Comparison of ENCODE assay signal across 9 cellular contexts in genomic region chr11:72111300-72111699, GRCh38. TPM values are rescaled to one million over a fixed set of nuclear protein-coding genes. Genes with fewer than 3 reads are reported as not detected.
A peak's percentile ranks its signal among the peaks of the same experiment; 100 is the strongest.
DNase-seq lines count a peak whose midpoint lies in the region; ATAC-seq and TF ChIP-seq lines count a peak whose summit lies in the region.
"Had no signal": no experiment of that assay in that cellular context is flagged by ENCODE, and none has a peak within 500 bp of the region (broad histone marks: within the 10 kb centered on the region; RNA-seq: fewer than 3 reads in every experiment).

No MANE protein-coding gene starts in this region.

- H3K36me3 ChIP-seq in Loucy (ENCODE audit: insufficient read depth, low read length) (no peaks in the 10 kb centered on the region), neural cell (ENCODE audit: insufficient read depth, low read length) (no peaks in the 10 kb centered on the region)

- no peak for TF ChIP-seq EP300 in neural cell (conservative IDR thresholded peaks at IDR 0.05; ENCODE audit: poor library complexity, severe bottlenecking)

- H3K4me3 ChIP-seq in AG09309 (ENCODE audit: control insufficient read depth, low read depth, low read length) (peak overlapping the region; percentile 76; the same call in 1 of the 2 replicates), Loucy (ENCODE audit: low read length, poor library complexity, severe bottlenecking) (peak overlapping the region; percentile 95), dorsolateral prefrontal cortex (peak overlapping the region in 55 of 59 donors; percentile 62 to 100 (median 78)), neural cell (ENCODE audit: low read length) (peak overlapping the region; percentile 73)

- no peak for TF ChIP-seq RAD21 in neural cell (conservative IDR thresholded peaks at IDR 0.05)

- ATAC-seq in HG02763 (IDR thresholded peaks at IDR 0.05; ENCODE audit: unreplicated experiment) (no peak), HG03442 (IDR thresholded peaks at IDR 0.05; ENCODE audit: unreplicated experiment) (no peak), HG02623 (IDR thresholded peaks at IDR 0.05; ENCODE audit: unreplicated experiment) (no peak)

- H3K79me2 ChIP-seq in Loucy (ENCODE audit: insufficient read depth, low read length) (peaks cover 9% of the 10 kb centered on the region; the same call in 1 of the 2 replicates), neural cell (replicated peaks; ENCODE audit: insufficient read depth, low read length) (no peaks in the 10 kb centered on the region)

- TF ChIP-seq CTCF in AG09309 (IDR thresholded peaks at IDR 0.05; ENCODE audit: control insufficient read depth, insufficient read depth, low read depth, low read length, missing control alignments) (no peak), Loucy (conservative IDR thresholded peaks at IDR 0.05; ENCODE audit: low read length) (no peak), dorsolateral prefrontal cortex (IDR thresholded peaks at IDR 0.05 in 54 of 56, conservative IDR thresholded peaks at IDR 0.05 in 2 of 56; ENCODE audit: low read depth in 1 of 56, partially characterized antibody in 56 of 56) (no peak), neural cell (IDR thresholded peaks at IDR 0.05; ENCODE audit: poor library complexity, severe bottlenecking) (no peak)

- H3K9ac ChIP-seq in Loucy (ENCODE audit: low read depth, low read length, poor library complexity, severe bottlenecking) (peak overlapping the region; percentile 94), neural cell (ENCODE audit: low read length) (peak overlapping the region; percentile 97)

- H4K20me1 ChIP-seq in Loucy (ENCODE audit: insufficient read depth, low read length, poor library complexity, severe bottlenecking) (no peaks in the 10 kb centered on the region), neural cell (ENCODE audit: insufficient read depth) (no peaks in the 10 kb centered on the region)

- intact Hi-C loops in dorsolateral prefrontal cortex (cut with DNase I), result loop anchor here in 1 of 2 donors (5.0 kb wide), 2 partner anchors 184 to 321 kb away; partner anchors contain the start of genes CLPB, RNF121 and XNDC1N

- DNase-seq in AG09309 (ENCODE audit: low read depth) (no peak), dorsolateral prefrontal cortex (no peak), NCI-H2227 treated with DMSO at 0.1 percent for 48 hours (lab: John Stamatoyannopoulos, UW) (no peak)

- peaks cover 16% of the 10 kb centered on the region for H3K4me1 ChIP-seq in Loucy (ENCODE audit: insufficient read depth, low read length, poor library complexity, severe bottlenecking)

- H3K27me3 ChIP-seq in Loucy (ENCODE audit: insufficient read depth, low read length, poor library complexity, severe bottlenecking) (peaks cover 18% of the 10 kb centered on the region), dorsolateral prefrontal cortex (no peaks in the 10 kb centered on the region), neural cell (ENCODE audit: insufficient read depth, low read depth, low read length) (no peaks in the 10 kb centered on the region)

- no peaks in the 10 kb centered on the region for H3K9me2 ChIP-seq in Loucy (replicated peaks; ENCODE audit: low read depth, low read length)
- H3K9me2 ChIP-seq in neural cell (ENCODE audit: insufficient read depth, low read length), result no peaks in the 10 kb centered on the region

- H3K4me2 ChIP-seq in Loucy (ENCODE audit: low read depth, low read length, poor library complexity, severe bottlenecking) (peak overlapping the region; percentile 95), neural cell (ENCODE audit: low read length) (peak overlapping the region; percentile 96)

- H2AFZ ChIP-seq in Loucy (ENCODE audit: low read length), result no peak overlapping the region
- H2AFZ ChIP-seq in neural cell (ENCODE audit: low read depth, low read length), result peak overlapping the region; percentile 69

- no peaks in the 10 kb centered on the region for H3F3A ChIP-seq in Loucy (ENCODE audit: low read depth)
- H3F3A ChIP-seq in neural cell (ENCODE audit: insufficient read depth, low read length, poor library complexity, severe bottlenecking), result no peaks in the 10 kb centered on the region

- H3K9me3 ChIP-seq in Loucy (ENCODE audit: insufficient read depth, low read depth, low read length) (no peaks in the 10 kb centered on the region), neural cell (ENCODE audit: low read length) (no peaks in the 10 kb centered on the region)

- peak overlapping the region in 58 of 59 donors; percentile 90 to 100 (median 98) for H3K27ac ChIP-seq in dorsolateral prefrontal cortex
- H3K27ac ChIP-seq in neural cell (ENCODE audit: low read length), result peak overlapping the region; percentile 99

TF ChIP-seq in neural cell, 6 proteins besides CTCF, POLR2A, EP300 and RAD21:
- TF ChIP-seq EZH2 (IDR thresholded peaks at IDR 0.05; ENCODE audit: borderline replicate concordance, insufficient read depth, low read length, poor library complexity, severe bottlenecking), result no peak
- TF ChIP-seq SMC3 (conservative IDR thresholded peaks at IDR 0.05; ENCODE audit: poor library complexity), result no peak
TF ChIP-seq in neural cell: peak in this region for 0.

RNA-seq across cellular contexts. Expression of gene ANAPC15, which starts 1.2 kb away (rescaled TPM):
- total RNA-seq in dorsolateral prefrontal cortex, result 10 to 100 TPM; 28.2 to 59.0 (median 40.8) TPM
- polyA plus RNA-seq in neural cell, result 52.8 and 64.6 TPM in 2 replicates
- polyA minus RNA-seq in neural cell, result 22.4 and 25.1 TPM in 2 replicates

RNA-seq across cellular contexts. Expression of gene TOMT, which starts 5.6 kb away (rescaled TPM):
- 1 to 10 TPM in 1 of 120 experiments, under 1 TPM in 8, not detected in 111; 0.49 to 1.0 (median 0.64) TPM for total RNA-seq in dorsolateral prefrontal cortex
- polyA plus RNA-seq in neural cell, result 0.52 and 0.76 TPM in 2 replicates
- not detected in 2 replicates for polyA minus RNA-seq in neural cell
- total RNA-seq: dermis microvascular lymphatic vessel endothelial cell had no signal

RNA-seq across cellular contexts. Expression of gene LAMTOR1, which starts 8.2 kb away (rescaled TPM):
- total RNA-seq in dorsolateral prefrontal cortex, result 100 to 1,000 TPM in 2 of 120 experiments, 10 to 100 TPM in 118; 54.1 to 105 (median 74.6) TPM
- 100 and 108 TPM in 2 replicates for polyA plus RNA-seq in neural cell
- polyA minus RNA-seq in neural cell, result 49.3 and 57.2 TPM in 2 replicates

RNA-seq across cellular contexts. Expression of gene FOLR3, which starts 24.2 kb away (rescaled TPM):
- total RNA-seq in dorsolateral prefrontal cortex, result 1 to 10 TPM in 6 of 120 experiments, under 1 TPM in 5, not detected in 109; 0.68 to 3.2 (median 1.4) TPM
- polyA plus RNA-seq in neural cell, result not detected in 2 replicates
- polyA minus RNA-seq in neural cell, result not detected in 2 replicates
- total RNA-seq: dermis microvascular lymphatic vessel endothelial cell had no signal

RNA-seq across cellular contexts. Expression of gene LRRC51, which starts 30.6 kb away (rescaled TPM):
- 10 to 100 TPM in 113 of 120 experiments, 1 to 10 TPM in 7; 7.7 to 39.9 (median 17.7) TPM for total RNA-seq in dorsolateral prefrontal cortex
- 20.8 and 21.3 TPM in 2 replicates for polyA plus RNA-seq in neural cell
- polyA minus RNA-seq in neural cell, result 8.0 and 10.1 TPM in 2 replicates
